Comparison of ENCODE assay signal across 1 cellular context in the genomic region with DNA sequence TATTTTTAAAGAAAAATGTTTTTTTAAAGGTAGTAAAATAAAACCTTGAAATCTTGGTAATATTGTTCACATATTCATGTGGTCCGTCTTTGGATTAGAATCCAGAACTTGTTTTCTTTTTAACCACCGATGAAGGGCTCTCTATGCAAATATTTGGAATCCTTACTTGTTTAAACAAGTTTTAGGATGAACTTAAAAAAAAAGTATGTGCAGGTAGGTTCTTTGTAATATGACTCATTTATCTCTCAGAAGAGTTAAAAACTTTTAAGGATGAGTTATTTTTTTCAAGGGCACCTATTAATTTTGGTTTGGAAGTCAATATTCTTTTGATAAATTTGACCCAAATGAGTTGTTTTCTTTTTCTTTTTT.
A peak's percentile ranks its signal among the peaks of the same experiment; 100 is the strongest.
TF ChIP-seq lines count a peak whose summit lies in the region.

No MANE protein-coding gene starts in this region.

TF ChIP-seq in HepG2, 621 proteins besides CTCF, POLR2A, EP300 and RAD21 (continued from another document):
- TF ChIP-seq, protein P1, sequence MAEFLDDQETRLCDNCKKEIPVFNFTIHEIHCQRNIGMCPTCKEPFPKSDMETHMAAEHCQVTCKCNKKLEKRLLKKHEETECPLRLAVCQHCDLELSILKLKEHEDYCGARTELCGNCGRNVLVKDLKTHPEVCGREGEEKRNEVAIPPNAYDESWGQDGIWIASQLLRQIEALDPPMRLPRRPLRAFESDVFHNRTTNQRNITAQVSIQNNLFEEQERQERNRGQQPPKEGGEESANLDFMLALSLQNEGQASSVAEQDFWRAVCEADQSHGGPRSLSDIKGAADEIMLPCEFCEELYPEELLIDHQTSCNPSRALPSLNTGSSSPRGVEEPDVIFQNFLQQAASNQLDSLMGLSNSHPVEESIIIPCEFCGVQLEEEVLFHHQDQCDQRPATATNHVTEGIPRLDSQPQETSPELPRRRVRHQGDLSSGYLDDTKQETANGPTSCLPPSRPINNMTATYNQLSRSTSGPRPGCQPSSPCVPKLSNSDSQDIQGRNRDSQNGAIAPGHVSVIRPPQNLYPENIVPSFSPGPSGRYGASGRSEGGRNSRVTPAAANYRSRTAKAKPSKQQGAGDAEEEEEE (CRISPR knock-in tag; IDR thresholded peaks at IDR 0.05; ENCODE audit: borderline replicate concordance) = no peak
- TF ChIP-seq ZNF292 (CRISPR knock-in tag; IDR thresholded peaks at IDR 0.05; ENCODE audit: borderline replicate concordance, low read depth) (no peak), POGZ (CRISPR knock-in tag; IDR thresholded peaks at IDR 0.05) (0 out of 2 replicates have a peak, but pooled peaks have one; percentile 43), CREB1 (IDR thresholded peaks at IDR 0.05) (peak; percentile 22; the same call in 1 of the 2 replicates), CREB1 (CRISPR knock-in tag; IDR thresholded peaks at IDR 0.05) (no peak; the same call in 1 of the 2 replicates)
